ENCODE assay signal across 8 cellular contexts in the genomic region with DNA sequence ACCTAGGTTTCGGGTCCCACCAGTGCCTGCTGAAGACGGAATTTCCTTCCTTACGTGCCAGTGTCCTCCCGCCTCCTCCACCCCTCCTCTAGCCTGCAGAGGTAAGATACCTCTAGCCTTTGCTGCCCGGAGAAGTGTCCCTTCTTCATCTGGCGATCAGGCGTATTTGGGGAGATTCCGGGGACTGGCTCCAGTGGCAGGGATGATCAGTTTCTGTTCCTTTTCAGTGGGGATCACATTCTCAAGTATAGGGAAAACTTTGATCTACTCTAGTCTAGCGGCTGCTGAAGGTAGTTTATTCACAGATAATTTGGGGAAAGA. TPM values are rescaled to one million over a fixed set of nuclear protein-coding genes. Genes with fewer than 3 reads are reported as not detected.
DNase-seq lines count a peak whose midpoint lies in the region; ATAC-seq and TF ChIP-seq lines count a peak whose summit lies in the region.

No MANE protein-coding gene starts in this region.

- no peak overlapping the region for H3K9ac ChIP-seq in parathyroid adenoma

- intact Hi-C loops in Calu3 (cut with micrococcal nuclease; ENCODE audit: unreplicated experiment) = loop anchor here (2.0 to 10.0 kb wide), 5 partner anchors 24 to 250 kb away; partner anchors contain the start of gene TOR1AIP1

- peak overlapping the region; percentile 90 for H3K27ac ChIP-seq in parathyroid adenoma

- no peaks in the 10 kb centered on the region for H3K27me3 ChIP-seq in parathyroid adenoma (ENCODE audit: control insufficient read depth, insufficient read depth, low read length)

- H3K4me3 Mint-ChIP-seq in Calu3 (ENCODE audit: low read depth, unreplicated experiment) = peak overlapping the region; percentile 73

- peaks cover 8% of the 10 kb centered on the region for H3K4me1 Mint-ChIP-seq in Calu3 (ENCODE audit: low read depth, unreplicated experiment)

- peaks cover 6% of the 10 kb centered on the region for H3K4me1 ChIP-seq in parathyroid adenoma

- H3K9me3 Mint-ChIP-seq in Calu3 (ENCODE audit: low read depth, unreplicated experiment) = no peaks in the 10 kb centered on the region

- BruUV-seq in Calu3 (replicated peaks; lab: Mats Ljungman, UMichigan) = no TSS peak

- peak overlapping the region; percentile 96 for H2AFZ ChIP-seq in parathyroid adenoma

- H3K4me3 ChIP-seq in fibroblast of mammary gland (ENCODE audit: control insufficient read depth, low read depth, low read length) (peak overlapping the region; percentile 74), parathyroid adenoma (ENCODE audit: low read depth, low read length) (peak overlapping the region; percentile 98)

- peaks cover 6% of the 10 kb centered on the region for H3K79me2 ChIP-seq in parathyroid adenoma

- H3K4me2 ChIP-seq in parathyroid adenoma (ENCODE audit: low read length) = peak overlapping the region; percentile 66

- CTCF ChIA-PET in Calu3 (lab: Charles Lee) = interaction anchor here (1.0 to 1.8 kb wide), 3 partner anchors 38 to 849 kb away, joined by 3 to 6 read pairs (median 3); no protein-coding TSS in a partner anchor

- peak overlapping the region; percentile 71 for H3K27ac Mint-ChIP-seq in Calu3 (ENCODE audit: unreplicated experiment)

- ATAC-seq in HG02981 (IDR thresholded peaks at IDR 0.05; ENCODE audit: unreplicated experiment) (peak; percentile 4), HG02840 (IDR thresholded peaks at IDR 0.05; ENCODE audit: low FRiP score, unreplicated experiment) (no peak), HG03521 (IDR thresholded peaks at IDR 0.05; ENCODE audit: unreplicated experiment) (no peak)

- H3K36me3 Mint-ChIP-seq in Calu3 (ENCODE audit: insufficient read depth, unreplicated experiment) = peaks cover 22% of the 10 kb centered on the region

- H3K27me3 Mint-ChIP-seq in Calu3 (ENCODE audit: unreplicated experiment) = no peaks in the 10 kb centered on the region

- no peaks in the 10 kb centered on the region for H3K36me3 ChIP-seq in parathyroid adenoma (ENCODE audit: control insufficient read depth, insufficient read depth, low read length)

- no peak for TF ChIP-seq CTCF in Calu3 (IDR thresholded peaks at IDR 0.05; ENCODE audit: unreplicated experiment)
- no peak for TF ChIP-seq CTCF in fibroblast of mammary gland (conservative IDR thresholded peaks at IDR 0.05; ENCODE audit: control insufficient read depth, insufficient read depth, low read depth, low read length)
- no peak for TF ChIP-seq CTCF in parathyroid adenoma (IDR thresholded peaks at IDR 0.05)

- H3K9me3 ChIP-seq in parathyroid adenoma (ENCODE audit: control insufficient read depth, low read length) = no peaks in the 10 kb centered on the region

- DNase-seq in Calu3 (no peak), SKM-1 (lab: John Stamatoyannopoulos, UW; ENCODE audit: unreplicated experiment) (peak; percentile 70), fibroblast of mammary gland (ENCODE audit: low read depth) (peak; percentile 7), epidermal melanocyte (ENCODE audit: insufficient read length, low spot score) (no peak)

RNA-seq across cellular contexts. Expression of gene CEP350, which starts 0.7 kb away (rescaled TPM):
- 37.8 and 42.3 TPM in 2 replicates for total RNA-seq in Calu3 (2022)

Comparison
In these comparisons a context has a peak if more than half of its experiments do, and no peak if none do; other contexts are left out.
1. DNase-seq: peak in SKM-1 (single experiment) and fibroblast of mammary gland (single experiment); none in Calu3 (single experiment) and epidermal melanocyte (single experiment).